Comparison of ENCODE assay signal across 8 cellular contexts in the genomic region with DNA sequence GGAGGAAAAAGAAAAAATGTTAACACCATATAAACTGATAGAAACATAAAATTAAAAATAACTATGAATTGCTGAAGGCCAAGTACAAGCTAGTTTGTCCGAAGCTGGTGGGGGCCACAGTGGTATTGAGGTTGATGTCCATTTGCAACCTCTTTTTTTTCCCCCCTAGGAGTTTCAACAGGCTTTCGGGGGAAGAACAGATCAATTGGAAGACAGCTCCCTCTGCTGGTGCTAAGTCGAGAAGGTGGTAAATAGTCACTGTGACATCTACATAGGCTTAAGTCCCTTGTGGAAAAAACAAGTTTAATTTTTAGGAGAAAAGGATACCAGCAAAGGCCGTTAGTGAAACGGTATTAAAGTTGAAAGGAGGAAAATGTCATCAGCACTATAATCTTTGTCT.
A peak's percentile ranks its signal among the peaks of the same experiment; 100 is the strongest.
DNase-seq lines count a peak whose midpoint lies in the region; ATAC-seq, FAIRE-seq and TF ChIP-seq lines count a peak whose summit lies in the region.

No MANE protein-coding gene starts in this region.

- H3K4me3 ChIP-seq in OCI-LY3 (ENCODE audit: low read length): no peak overlapping the region
- H3K4me3 ChIP-seq in K562: no peak overlapping the region
- no peak overlapping the region for H3K4me3 ChIP-seq in lower lobe of right lung
- no peak overlapping the region for H3K4me3 ChIP-seq in aorta (ENCODE audit: low read length in 2 of 2)

- DNase-seq in NCI-H2196 (lab: John Stamatoyannopoulos, UW; ENCODE audit: unreplicated experiment) (peak; percentile 6), NCI-H2196 treated with DMSO at 0.1 percent for 48 hours (lab: John Stamatoyannopoulos, UW; ENCODE audit: unreplicated experiment) (no peak), K562 (ENCODE audit: extremely low read depth in 1 of 4, low spot score in 3 of 4) (peak; percentile 5 to 24 (median 6)), lower lobe of right lung (no peak), aorta (no peak), endothelial cell (ENCODE audit: low spot score) (no peak)

- H3K9me1 ChIP-seq in K562 (ENCODE audit: control insufficient read depth, insufficient read depth, low read length): no peaks in the 10 kb centered on the region

- no peaks in the 10 kb centered on the region for H3K4me1 ChIP-seq in OCI-LY3 (ENCODE audit: low read length)
- H3K4me1 ChIP-seq in K562 (replicated peaks in 1 of 2; ENCODE audit: control insufficient read depth in 2 of 2, insufficient read depth in 2 of 2, low read length in 2 of 2): no peaks in the 10 kb centered on the region
- no peaks in the 10 kb centered on the region for H3K4me1 ChIP-seq in lower lobe of right lung
- no peaks in the 10 kb centered on the region for H3K4me1 ChIP-seq in aorta (ENCODE audit: control insufficient read depth in 1 of 2, insufficient read depth in 2 of 2, low read length in 2 of 2)

- TF ChIP-seq EP300 in K562 (IDR thresholded peaks at IDR 0.05; ENCODE audit: low read length): no peak

- no peak for TF ChIP-seq POLR2A in K562 (conservative IDR thresholded peaks at IDR 0.05)

- H3K27ac ChIP-seq in OCI-LY3 (ENCODE audit: low read length) (no peak overlapping the region), K562 (ENCODE audit: extremely low read depth, low read depth, low read length) (no peak overlapping the region), lower lobe of right lung (no peak overlapping the region), aorta (ENCODE audit: low read depth in 1 of 2, low read length in 2 of 2) (no peak overlapping the region)

- H3K4me2 ChIP-seq in OCI-LY3 (ENCODE audit: low read length) (no peak overlapping the region), K562 (ENCODE audit: insufficient read depth, low read length) (no peak overlapping the region)

- POLR2A ChIA-PET in K562 (lab: Yijun Ruan, JAX): no interaction called here

- H3K9me3 Mint-ChIP-seq in endothelial cell (ENCODE audit: unreplicated experiment): peaks cover 6% of the 10 kb centered on the region

- H3K36me3 Mint-ChIP-seq in endothelial cell (ENCODE audit: low read depth, unreplicated experiment): no peaks in the 10 kb centered on the region

- H4K20me1 ChIP-seq in OCI-LY3 (ENCODE audit: insufficient read depth, low read length) (no peaks in the 10 kb centered on the region), K562 (replicated peaks; ENCODE audit: control insufficient read depth, insufficient read depth, low read length) (no peaks in the 10 kb centered on the region)

- peak; percentile 62 for TF ChIP-seq CTCF in OCI-LY3 (IDR thresholded peaks at IDR 0.05; ENCODE audit: low read depth, low read length)
- TF ChIP-seq CTCF in K562 (IDR thresholded peaks at IDR 0.05 in 2 of 3, conservative IDR thresholded peaks at IDR 0.05 in 1 of 3; ENCODE audit: insufficient read depth in 2 of 3, low read depth in 1 of 3, low read length in 3 of 3): peak in 2 of 3 experiments; percentile 35 to 38; a peak in 2 of 6 replicates
- peak; percentile 48 for TF ChIP-seq CTCF in lower lobe of right lung (IDR thresholded peaks at IDR 0.05)
- no peak for TF ChIP-seq CTCF in endothelial cell (IDR thresholded peaks at IDR 0.05; ENCODE audit: unreplicated experiment)

- no peaks in the 10 kb centered on the region for H3K36me3 ChIP-seq in OCI-LY3 (replicated peaks; ENCODE audit: low read depth, low read length)
- H3K36me3 ChIP-seq in K562 (ENCODE audit: control insufficient read depth, insufficient read depth, low read length): no peaks in the 10 kb centered on the region
- H3K36me3 ChIP-seq in lower lobe of right lung: no peaks in the 10 kb centered on the region
- no peaks in the 10 kb centered on the region for H3K36me3 ChIP-seq in aorta (ENCODE audit: control insufficient read depth in 1 of 2, insufficient read depth in 2 of 2, low read length in 1 of 2)

- no peaks in the 10 kb centered on the region for H3K79me2 ChIP-seq in OCI-LY3 (ENCODE audit: low read length)
- H3K79me2 ChIP-seq in K562 (ENCODE audit: control insufficient read depth, insufficient read depth, low read length): no peaks in the 10 kb centered on the region

- FAIRE-seq in K562 (lab: Jason Lieb, UNC): no peak

- TF ChIP-seq RAD21 in K562 (CRISPR knock-in tag; conservative IDR thresholded peaks at IDR 0.05 in 1 of 2, IDR thresholded peaks at IDR 0.05 in 1 of 2): peak in 1 of 2 experiments; percentile 23; a peak in 1 of 4 replicates

- WGBS in K562 (ENCODE audit: insufficient coverage, low coverage, missing lambda C conversion rate): 3% methylated on average over 4 of the region's 5 CpGs
- 16 to 26% methylated on average over 5 of the region's 5 CpGs for WGBS in aorta, 2 donors

- intact Hi-C loops in K562 (cut with micrococcal nuclease) (loop anchor here (5.0 kb wide), 1 partner anchor 204 kb away; no protein-coding TSS in a partner anchor), lower lobe of right lung (cut with DNase I) (no loop called here), aorta (cut with DNase I) (loop anchor here in 1 of 2 donors (1.0 kb wide), 1 partner anchor 204 kb away; no protein-coding TSS in a partner anchor)

- CTCF ChIA-PET in K562 (lab: Yijun Ruan, JAX; ENCODE audit: low intra/inter-chr PET ratio): interaction anchor here (0.7 kb wide), 1 partner anchor 204 kb away, joined by 3 read pairs; no protein-coding TSS in a partner anchor

- no TSS peak for BruUV-seq in K562 (replicated peaks; lab: Mats Ljungman, UMichigan)

- peak; percentile 71 for ATAC-seq in HG02763 (IDR thresholded peaks at IDR 0.05; ENCODE audit: unreplicated experiment)
- ATAC-seq in K562: no peak; the same call in 2 of the 3 replicates
- ATAC-seq in lower lobe of right lung: no peak
- ATAC-seq in aorta (ENCODE audit: low FRiP score): no peak

- in situ Hi-C loops in K562 (cut with MboI): no loop called here

- no peak overlapping the region for H2AFZ ChIP-seq in OCI-LY3 (ENCODE audit: low read depth, low read length)
- H2AFZ ChIP-seq in K562 (ENCODE audit: low read depth, low read length): no peak overlapping the region

- no peak overlapping the region for H3K4me3 Mint-ChIP-seq in endothelial cell (ENCODE audit: unreplicated experiment)

- H3K4me1 Mint-ChIP-seq in endothelial cell (ENCODE audit: unreplicated experiment): no peaks in the 10 kb centered on the region

- H3K27me3 Mint-ChIP-seq in endothelial cell (ENCODE audit: unreplicated experiment): no peaks in the 10 kb centered on the region

- H3K9ac ChIP-seq in OCI-LY3 (ENCODE audit: low read length) (no peak overlapping the region), K562 (ENCODE audit: insufficient read depth in 1 of 2, low read depth in 2 of 2, low read length in 2 of 2) (no peak overlapping the region)

- H3K27me3 ChIP-seq in OCI-LY3 (ENCODE audit: low read depth, low read length) (no peaks in the 10 kb centered on the region), K562 (ENCODE audit: control insufficient read depth in 2 of 2, insufficient read depth in 2 of 2, low read length in 2 of 2) (no peaks in the 10 kb centered on the region), lower lobe of right lung (ENCODE audit: low read depth) (no peaks in the 10 kb centered on the region), aorta (ENCODE audit: control insufficient read depth in 1 of 2, insufficient read depth in 2 of 2, low read length in 1 of 2) (no peaks in the 10 kb centered on the region)

- no peaks in the 10 kb centered on the region for H3K9me3 ChIP-seq in OCI-LY3 (ENCODE audit: insufficient read depth, low read length)
- H3K9me3 ChIP-seq in K562 (replicated peaks; ENCODE audit: control insufficient read depth, insufficient read depth, low read depth, low read length): no peaks in the 10 kb centered on the region
- H3K9me3 ChIP-seq in lower lobe of right lung: no peaks in the 10 kb centered on the region
- no peaks in the 10 kb centered on the region for H3K9me3 ChIP-seq in aorta (ENCODE audit: control insufficient read depth, low read length)

- H3K27ac Mint-ChIP-seq in endothelial cell (ENCODE audit: unreplicated experiment): no peak overlapping the region

TF ChIP-seq in K562, 482 proteins besides CTCF, POLR2A, EP300 and RAD21:
- no peak for TF ChIP-seq NBN (IDR thresholded peaks at IDR 0.05; ENCODE audit: low read depth)
- TF ChIP-seq DNMT1 (IDR thresholded peaks at IDR 0.05): no peak
- TF ChIP-seq ZNF707 (CRISPR knock-in tag; conservative IDR thresholded peaks at IDR 0.05): no peak
- no peak for TF ChIP-seq NFYB (IDR thresholded peaks at IDR 0.05; ENCODE audit: extremely low read depth, insufficient read length)
- TF ChIP-seq NR1H2 (CRISPR knock-in tag; IDR thresholded peaks at IDR 0.05): no peak
- no peak for TF ChIP-seq MEF2A (IDR thresholded peaks at IDR 0.05; ENCODE audit: control insufficient read depth, low read depth, low read length)
- TF ChIP-seq SMC3 (conservative IDR thresholded peaks at IDR 0.05; ENCODE audit: insufficient read depth, low read depth, low read length): 0 out of 2 replicates have a peak, but pooled peaks have one; percentile 8

Comparison
In these comparisons a context has a peak if more than half of its experiments do, and no peak if none do; other contexts are left out.
1. DNase-seq: peak in NCI-H2196 (single experiment) and K562 (4 of 4); none in NCI-H2196 treated with DMSO at 0.1 percent for 48 hours (single experiment), lower lobe of right lung (single experiment), aorta (0 of 2) and endothelial cell (single experiment).